8 cellular contexts compared by ENCODE assay signal in the genomic region with DNA sequence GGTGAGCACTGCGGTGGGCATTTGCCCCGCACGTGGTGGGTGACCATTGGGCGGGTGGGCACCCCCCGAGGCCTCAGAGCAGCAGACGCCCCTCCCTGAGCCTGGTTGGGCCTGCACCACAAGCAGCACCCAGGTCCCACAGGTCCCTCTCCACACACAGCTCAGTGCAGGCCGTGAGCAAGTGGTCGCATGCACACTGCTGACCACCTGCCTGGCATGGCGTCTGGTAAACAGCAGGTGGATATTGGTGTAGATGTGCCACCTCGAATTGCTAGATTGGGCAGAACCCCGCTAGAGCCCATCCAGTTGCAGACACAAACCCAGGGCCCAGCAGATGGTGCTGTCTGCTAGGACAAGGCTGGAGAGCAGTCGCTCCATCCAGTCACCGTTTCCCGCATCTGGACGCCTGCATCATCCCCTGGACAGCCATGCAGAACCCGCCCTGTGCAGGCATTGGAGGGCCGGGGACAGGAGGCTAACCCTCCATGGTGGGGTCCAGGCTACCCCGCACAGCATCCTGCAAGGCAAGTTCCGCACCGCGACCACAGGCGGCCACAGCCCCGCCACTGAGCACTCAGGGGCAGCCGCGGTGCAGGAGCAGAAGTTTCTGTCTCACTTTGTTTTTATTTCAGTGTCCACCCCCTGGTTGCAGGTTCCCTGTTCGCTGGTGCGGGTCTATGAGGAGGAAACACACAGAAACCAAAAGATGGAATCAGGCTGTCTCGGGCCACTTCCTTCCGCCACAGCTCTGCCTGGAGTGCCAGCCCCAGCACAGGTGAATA. TPM values are rescaled to one million over a fixed set of nuclear protein-coding genes. Genes with fewer than 3 reads are reported as not detected.
DNase-seq lines count a peak whose midpoint lies in the region; ATAC-seq and TF ChIP-seq lines count a peak whose summit lies in the region.

No MANE protein-coding gene starts in this region.

- DNase-seq in Caco-2 (peak; percentile 72 to 76), NAMALWA (ENCODE audit: low spot score) (peak; percentile 62), WTC11 (ENCODE audit: low spot score) (peak; percentile 73), caudate nucleus (lab: John Stamatoyannopoulos, UW) (peak in 42 of 61 donors; percentile 4 to 65 (median 19)), NOMO-1 treated with DMSO at 0.1 percent for 48 hours (lab: John Stamatoyannopoulos, UW; ENCODE audit: unreplicated experiment) (no peak)
- DNase-seq in stimulated activated CD8-positive, alpha-beta memory T cell treated with anti-CD3 and anti-CD28 coated beads, Interleukin-12 subunit alpha, Interleukin-12 subunit beta, amount 100 ng/mL, for 1 hour (ENCODE audit: low read depth) = peak; percentile 23

- POLR2A ChIA-PET in Caco-2 (lab: Charles Lee) (no interaction called here), WTC11 (lab: Charles Lee) (no interaction called here)

- no peak overlapping the region for H3K27ac ChIP-seq in caudate nucleus (ENCODE audit: low read depth, low read length)
- no peak overlapping the region for H3K27ac ChIP-seq in liver (ENCODE audit: low read depth in 1 of 2, low read length in 2 of 2)

- H3K36me3 Mint-ChIP-seq in Caco-2 (ENCODE audit: insufficient read depth, unreplicated experiment) (peaks cover 4% of the 10 kb centered on the region), WTC11 (no peaks in the 10 kb centered on the region)

- H3K27me3 Mint-ChIP-seq in Caco-2 (ENCODE audit: insufficient read depth, unreplicated experiment) = no peaks in the 10 kb centered on the region
- no peaks in the 10 kb centered on the region for H3K27me3 Mint-ChIP-seq in WTC11 (ENCODE audit: low read depth)

- H3K9me3 Mint-ChIP-seq in Caco-2 (ENCODE audit: unreplicated experiment) (no peaks in the 10 kb centered on the region), WTC11 (no peaks in the 10 kb centered on the region)

- H3K9me3 ChIP-seq in Caco-2 (peaks cover 12% of the 10 kb centered on the region), liver (ENCODE audit: control insufficient read depth in 4 of 4, low read length in 3 of 4) (no peaks in the 10 kb centered on the region)

- no TSS peak for BruUV-seq in Caco-2 (replicated peaks; lab: Mats Ljungman, UMichigan)

- H3K4me3 Mint-ChIP-seq in Caco-2 (ENCODE audit: unreplicated experiment) (no peak overlapping the region), WTC11 (peak overlapping the region; percentile 11; the same call in 1 of the 2 replicates)

- no peaks in the 10 kb centered on the region for H3K27me3 ChIP-seq in Caco-2 (replicated peaks; ENCODE audit: control insufficient read depth, insufficient read depth, low read length)
- H3K27me3 ChIP-seq in liver (ENCODE audit: control insufficient read depth in 4 of 4, insufficient read depth in 4 of 4, low read length in 3 of 4) = peaks cover 0 to 3% (median 0%) of the 10 kb centered on the region in 4 donors

- TF ChIP-seq RAD21 in liver (IDR thresholded peaks at IDR 0.05) = peak in 1 of 2 donors; percentile 75

- intact Hi-C loops in Caco-2 (cut with micrococcal nuclease; ENCODE audit: unreplicated experiment) = loop anchor here (1.0 to 2.0 kb wide), 3 partner anchors 58 to 371 kb away; no protein-coding TSS in a partner anchor

- H3K27ac Mint-ChIP-seq in Caco-2 (ENCODE audit: unreplicated experiment) = no peak overlapping the region
- no peak overlapping the region for H3K27ac Mint-ChIP-seq in WTC11

- ATAC-seq in GM19455 (IDR thresholded peaks at IDR 0.05; ENCODE audit: unreplicated experiment) (peak; percentile 47), WTC11 (peak; percentile 72)

- no peak overlapping the region for H3K9ac ChIP-seq in liver (ENCODE audit: low read depth in 1 of 2, low read length in 2 of 2)

- H3K4me3 ChIP-seq in Caco-2 (ENCODE audit: low read depth, low read length) (no peak overlapping the region), liver (ENCODE audit: low read depth in 1 of 3, low read length in 3 of 3) (no peak overlapping the region)

- 34% methylated on average over 29 of the region's 29 CpGs for WGBS in liver

- CTCF ChIA-PET in Caco-2 (lab: Charles Lee) = no interaction called here
- CTCF ChIA-PET in WTC11 (lab: Charles Lee) = interaction anchor here (0.7 to 1.7 kb wide), 5 partner anchors 51 to 109 kb away, joined by 3 to 8 read pairs (median 3); no protein-coding TSS in a partner anchor

- H3K4me1 Mint-ChIP-seq in Caco-2 (ENCODE audit: low read depth, unreplicated experiment) (no peaks in the 10 kb centered on the region), WTC11 (no peaks in the 10 kb centered on the region)

- H3K4me1 ChIP-seq in Caco-2 = peaks cover 5% of the 10 kb centered on the region; the same call in 1 of the 2 replicates
- H3K4me1 ChIP-seq in liver (ENCODE audit: control insufficient read depth in 4 of 4, insufficient read depth in 4 of 4, low read length in 3 of 4) = no peaks in the 10 kb centered on the region

- H3K36me3 ChIP-seq in Caco-2 (ENCODE audit: control insufficient read depth, insufficient read depth, low read length) (no peaks in the 10 kb centered on the region), liver (ENCODE audit: control insufficient read depth in 4 of 4, insufficient read depth in 3 of 4, low read depth in 1 of 4, low read length in 3 of 4) (no peaks in the 10 kb centered on the region)

- TF ChIP-seq CTCF in Caco-2 (IDR thresholded peaks at IDR 0.05; ENCODE audit: insufficient read depth in 1 of 2, low read depth in 1 of 2, low read length in 1 of 2, severe bottlenecking in 1 of 2, unreplicated experiment in 1 of 2) (peak; percentile 68 to 77), WTC11 (IDR thresholded peaks at IDR 0.05) (no peak), liver (IDR thresholded peaks at IDR 0.05; ENCODE audit: low read depth, low read length, missing input control) (peak; percentile 34)

TF ChIP-seq in WTC11, 78 proteins besides CTCF, POLR2A, EP300 and RAD21:
- TF ChIP-seq TEAD1 (CRISPR knock-in tag; IDR thresholded peaks at IDR 0.05) (0 out of 2 replicates have a peak, but pooled peaks have one; percentile 53), ZBTB21 (CRISPR knock-in tag; IDR thresholded peaks at IDR 0.05; ENCODE audit: borderline replicate concordance) (0 out of 2 replicates have a peak, but pooled peaks have one; percentile 43), ESRRA (CRISPR knock-in tag; IDR thresholded peaks at IDR 0.05; ENCODE audit: borderline replicate concordance) (no peak)

TF ChIP-seq in liver, 16 proteins besides CTCF, POLR2A, EP300 and RAD21:
- TF ChIP-seq SP1 (IDR thresholded peaks at IDR 0.05) (no peak), NR2F2 (IDR thresholded peaks at IDR 0.05) (no peak), FOXA1 (IDR thresholded peaks at IDR 0.05) (no peak), YY1 (IDR thresholded peaks at IDR 0.05) (no peak), EGR1 (IDR thresholded peaks at IDR 0.05; ENCODE audit: low read depth in 2 of 2) (no peak), JUND (IDR thresholded peaks at IDR 0.05) (no peak), TAF1 (conservative IDR thresholded peaks at IDR 0.05) (no peak), GABPA (IDR thresholded peaks at IDR 0.05 in 1 of 2, conservative IDR thresholded peaks at IDR 0.05 in 1 of 2) (no peak), HNF4A (conservative IDR thresholded peaks at IDR 0.05) (no peak)
- TF ChIP-seq, protein P1, sequence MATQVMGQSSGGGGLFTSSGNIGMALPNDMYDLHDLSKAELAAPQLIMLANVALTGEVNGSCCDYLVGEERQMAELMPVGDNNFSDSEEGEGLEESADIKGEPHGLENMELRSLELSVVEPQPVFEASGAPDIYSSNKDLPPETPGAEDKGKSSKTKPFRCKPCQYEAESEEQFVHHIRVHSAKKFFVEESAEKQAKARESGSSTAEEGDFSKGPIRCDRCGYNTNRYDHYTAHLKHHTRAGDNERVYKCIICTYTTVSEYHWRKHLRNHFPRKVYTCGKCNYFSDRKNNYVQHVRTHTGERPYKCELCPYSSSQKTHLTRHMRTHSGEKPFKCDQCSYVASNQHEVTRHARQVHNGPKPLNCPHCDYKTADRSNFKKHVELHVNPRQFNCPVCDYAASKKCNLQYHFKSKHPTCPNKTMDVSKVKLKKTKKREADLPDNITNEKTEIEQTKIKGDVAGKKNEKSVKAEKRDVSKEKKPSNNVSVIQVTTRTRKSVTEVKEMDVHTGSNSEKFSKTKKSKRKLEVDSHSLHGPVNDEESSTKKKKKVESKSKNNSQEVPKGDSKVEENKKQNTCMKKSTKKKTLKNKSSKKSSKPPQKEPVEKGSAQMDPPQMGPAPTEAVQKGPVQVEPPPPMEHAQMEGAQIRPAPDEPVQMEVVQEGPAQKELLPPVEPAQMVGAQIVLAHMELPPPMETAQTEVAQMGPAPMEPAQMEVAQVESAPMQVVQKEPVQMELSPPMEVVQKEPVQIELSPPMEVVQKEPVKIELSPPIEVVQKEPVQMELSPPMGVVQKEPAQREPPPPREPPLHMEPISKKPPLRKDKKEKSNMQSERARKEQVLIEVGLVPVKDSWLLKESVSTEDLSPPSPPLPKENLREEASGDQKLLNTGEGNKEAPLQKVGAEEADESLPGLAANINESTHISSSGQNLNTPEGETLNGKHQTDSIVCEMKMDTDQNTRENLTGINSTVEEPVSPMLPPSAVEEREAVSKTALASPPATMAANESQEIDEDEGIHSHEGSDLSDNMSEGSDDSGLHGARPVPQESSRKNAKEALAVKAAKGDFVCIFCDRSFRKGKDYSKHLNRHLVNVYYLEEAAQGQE (IDR thresholded peaks at IDR 0.05) = no peak
- TF ChIP-seq, protein P2, sequence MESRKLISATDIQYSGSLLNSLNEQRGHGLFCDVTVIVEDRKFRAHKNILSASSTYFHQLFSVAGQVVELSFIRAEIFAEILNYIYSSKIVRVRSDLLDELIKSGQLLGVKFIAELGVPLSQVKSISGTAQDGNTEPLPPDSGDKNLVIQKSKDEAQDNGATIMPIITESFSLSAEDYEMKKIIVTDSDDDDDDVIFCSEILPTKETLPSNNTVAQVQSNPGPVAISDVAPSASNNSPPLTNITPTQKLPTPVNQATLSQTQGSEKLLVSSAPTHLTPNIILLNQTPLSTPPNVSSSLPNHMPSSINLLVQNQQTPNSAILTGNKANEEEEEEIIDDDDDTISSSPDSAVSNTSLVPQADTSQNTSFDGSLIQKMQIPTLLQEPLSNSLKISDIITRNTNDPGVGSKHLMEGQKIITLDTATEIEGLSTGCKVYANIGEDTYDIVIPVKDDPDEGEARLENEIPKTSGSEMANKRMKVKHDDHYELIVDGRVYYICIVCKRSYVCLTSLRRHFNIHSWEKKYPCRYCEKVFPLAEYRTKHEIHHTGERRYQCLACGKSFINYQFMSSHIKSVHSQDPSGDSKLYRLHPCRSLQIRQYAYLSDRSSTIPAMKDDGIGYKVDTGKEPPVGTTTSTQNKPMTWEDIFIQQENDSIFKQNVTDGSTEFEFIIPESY (IDR thresholded peaks at IDR 0.05) = no peak
- TF ChIP-seq, protein P3, sequence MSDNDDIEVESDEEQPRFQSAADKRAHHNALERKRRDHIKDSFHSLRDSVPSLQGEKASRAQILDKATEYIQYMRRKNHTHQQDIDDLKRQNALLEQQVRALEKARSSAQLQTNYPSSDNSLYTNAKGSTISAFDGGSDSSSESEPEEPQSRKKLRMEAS (IDR thresholded peaks at IDR 0.05) = no peak

RNA-seq across cellular contexts. Expression of a gene that starts 45.6 kb away (rescaled TPM):
- total RNA-seq in Caco-2 (2022) = not detected in 2 replicates
- 1.3 to 2.6 TPM (median 1.5 TPM) in 3 replicates for total RNA-seq in WTC11 (2021)
- total RNA-seq in liver = under 1 TPM; 0.09 to 0.17 TPM
- polyA plus RNA-seq in liver = under 1 TPM in 1 of 2 donors, not detected in 1; 0.01 TPM
